17 cellular contexts compared by ENCODE assay signal in genomic region chr7:92483624-92484023, GRCh38. TPM values are rescaled to one million over a fixed set of nuclear protein-coding genes. Genes with fewer than 3 reads are reported as not detected.
"Had no signal": no experiment of that assay in that cellular context is flagged by ENCODE, and none has a peak within 500 bp of the region (broad histone marks: within the 10 kb centered on the region; RNA-seq: fewer than 3 reads in every experiment).

No MANE protein-coding gene starts in this region.

RNA-seq across cellular contexts. Expression of gene ERVW-1, which starts 5.9 kb away (rescaled TPM):
- total RNA-seq: dermis blood vessel endothelial cell, esophagus mucosa, esophagus squamous epithelium, glomerular endothelial cell, heart right ventricle, kidney epithelial cell, left cardiac atrium, left lung, left ventricle myocardium superior, lower leg skin, lower lobe of right lung, lung microvascular endothelial cell, mononuclear cell, mucosa of gallbladder, natural killer cell had no signal
- polyA plus RNA-seq: keratinocyte; naive thymus-derived CD4-positive, alpha-beta T cell had no signal
